ENCODE assay signal across 8 cellular contexts in genomic region chr6:40912158-40912946, GRCh38.
DNase-seq lines count a peak whose midpoint lies in the region; ATAC-seq, FAIRE-seq and TF ChIP-seq lines count a peak whose summit lies in the region.

No MANE protein-coding gene starts in this region.

- H3K27ac Mint-ChIP-seq in astrocyte (ENCODE audit: unreplicated experiment): no peak overlapping the region

- H3K27ac ChIP-seq in astrocyte (ENCODE audit: low read depth, low read length) (no peak overlapping the region), testis (no peak overlapping the region)

- no peak overlapping the region for H3K4me3 ChIP-seq in astrocyte (ENCODE audit: insufficient read depth, low read depth, low read length)
- no peak overlapping the region for H3K4me3 ChIP-seq in testis

- H3K36me3 ChIP-seq in astrocyte (ENCODE audit: insufficient read depth, low read length) (no peaks in the 10 kb centered on the region), testis (ENCODE audit: low read depth, missing control alignments) (no peaks in the 10 kb centered on the region)

- peaks cover 3% of the 10 kb centered on the region for H3K4me1 Mint-ChIP-seq in astrocyte (ENCODE audit: low read depth, unreplicated experiment)

- DNase-seq in DMS53 treated with DMSO at 0.1 percent for 48 hours (lab: John Stamatoyannopoulos, UW; ENCODE audit: unreplicated experiment): peak; percentile 82
- DNase-seq in NCI-H524 (lab: John Stamatoyannopoulos, UW): peak; percentile 77 to 91
- DNase-seq in astrocyte (ENCODE audit: low read depth): no peak
- DNase-seq in islet precursor cell: peak; percentile 76
- peak; percentile 66 for DNase-seq in testis
- DNase-seq in central memory CD4-positive, alpha-beta T cell: no peak

- H3K27me3 Mint-ChIP-seq in astrocyte (ENCODE audit: low read depth, unreplicated experiment): peaks cover 13% of the 10 kb centered on the region

- WGBS in testis, 2 donors: 61 to 71% methylated on average over 7 to 9 of the region's 9 CpGs

- no peak overlapping the region for H3K4me3 Mint-ChIP-seq in astrocyte (ENCODE audit: unreplicated experiment)

- H3K79me2 ChIP-seq in astrocyte (ENCODE audit: insufficient read depth, low read length): no peaks in the 10 kb centered on the region

- H3K9me3 Mint-ChIP-seq in astrocyte (ENCODE audit: unreplicated experiment): no peaks in the 10 kb centered on the region

- intact Hi-C loops in testis (cut with DNase I; ENCODE audit: low total_unique reads): no loop called here

- H3K36me3 Mint-ChIP-seq in astrocyte (ENCODE audit: low read depth, unreplicated experiment): peaks cover 3% of the 10 kb centered on the region

- no peak for FAIRE-seq in astrocyte (lab: Jason Lieb, UNC)

- no peaks in the 10 kb centered on the region for H4K20me1 ChIP-seq in astrocyte (ENCODE audit: insufficient read depth, low read length)

- H3K4me1 ChIP-seq in astrocyte (ENCODE audit: insufficient read depth, low read length) (peaks cover 4% of the 10 kb centered on the region), testis (peaks cover 13% of the 10 kb centered on the region)

- TF ChIP-seq CTCF in astrocyte (IDR thresholded peaks at IDR 0.05; ENCODE audit: insufficient read depth, low read depth, low read length): peak; percentile 29
- TF ChIP-seq CTCF in testis (IDR thresholded peaks at IDR 0.05): peak in 2 of 3 experiments; percentile 25 to 29

- H2AFZ ChIP-seq in astrocyte (ENCODE audit: low read depth, low read length): no peak overlapping the region

- peaks cover 2% of the 10 kb centered on the region for H3K27me3 ChIP-seq in astrocyte (ENCODE audit: insufficient read depth, low read length)
- no peaks in the 10 kb centered on the region for H3K27me3 ChIP-seq in testis

- ATAC-seq in GM19395 (IDR thresholded peaks at IDR 0.05; ENCODE audit: unreplicated experiment) (peak; percentile 97), HG03457 (IDR thresholded peaks at IDR 0.05; ENCODE audit: unreplicated experiment) (peak; percentile 59)

- no peak for TF ChIP-seq POLR2A in testis (IDR thresholded peaks at IDR 0.05)

- H3K9me3 ChIP-seq in astrocyte (ENCODE audit: insufficient read depth, low read depth, low read length) (no peaks in the 10 kb centered on the region), testis (no peaks in the 10 kb centered on the region)

- no peak overlapping the region for H3K4me2 ChIP-seq in astrocyte (ENCODE audit: low read length)

- H3K9ac ChIP-seq in astrocyte (ENCODE audit: low read length): no peak overlapping the region

Comparison
In these comparisons a context has a peak if more than half of its experiments do, and no peak if none do; other contexts are left out.
1. DNase-seq: peak in DMS53 treated with DMSO at 0.1 percent for 48 hours (single experiment), NCI-H524 (2 of 2), islet precursor cell (single experiment) and testis (single experiment); none in astrocyte (single experiment) and central memory CD4-positive, alpha-beta T cell (single experiment).